Comparison of ENCODE assay signal across 21 cellular contexts in genomic region chr4:185748901-185749390, GRCh38.
"Had no signal": no experiment of that assay in that cellular context is flagged by ENCODE, and none has a peak within 500 bp of the region (broad histone marks: within the 10 kb centered on the region; RNA-seq: fewer than 3 reads in every experiment).

No MANE protein-coding gene starts in this region.

- DNase-seq: activated B cell treated with CpG ODN at 0.5 μM for 24 hours; activated CD4-positive, alpha-beta T cell treated with anti-CD3 and anti-CD28 coated beads for 1 hour; activated CD4-positive, alpha-beta T cell treated with anti-CD3 and anti-CD28 coated beads, Interleukin-2, amount 10 ng/mL, durations not matched to agents 24 days and 14 days; activated CD4-positive, alpha-beta T cell treated with anti-CD3 and anti-CD28 coated beads, Interleukin-2, amount 50 U/mL, for 48 hours; activated gamma-delta T cell; activated naive CD4-positive, alpha-beta T cell treated with anti-CD3 and anti-CD28 coated beads for 36 hours; activated T-cell treated with anti-CD3 and anti-CD28 coated beads for 4 hours; activated T-cell treated with anti-CD3 and anti-CD28 coated beads, Interleukin-2, amount 50 U/mL, for 48 hours; amygdala; MM.1S; NCI-H1105 treated with DMSO at 0.1 percent for 48 hours; NCI-H146; NCI-H187 treated with DMSO at 0.1 percent for 48 hours; NCI-H2081 treated with DMSO at 0.1 percent for 48 hours; NCI-H446; NCI-H524; PC-3; SIG-M5; T-helper 17 cell; T1000 had no signal

- ATAC-seq: activated T-helper 17 cell treated with anti-CD3 and anti-CD28 coated beads, Interleukin-2, amount 50 U/mL, for 72 hours; PC-3; T-helper 17 cell had no signal
